ENCODE assay signal across 11 cellular contexts in the genomic region with DNA sequence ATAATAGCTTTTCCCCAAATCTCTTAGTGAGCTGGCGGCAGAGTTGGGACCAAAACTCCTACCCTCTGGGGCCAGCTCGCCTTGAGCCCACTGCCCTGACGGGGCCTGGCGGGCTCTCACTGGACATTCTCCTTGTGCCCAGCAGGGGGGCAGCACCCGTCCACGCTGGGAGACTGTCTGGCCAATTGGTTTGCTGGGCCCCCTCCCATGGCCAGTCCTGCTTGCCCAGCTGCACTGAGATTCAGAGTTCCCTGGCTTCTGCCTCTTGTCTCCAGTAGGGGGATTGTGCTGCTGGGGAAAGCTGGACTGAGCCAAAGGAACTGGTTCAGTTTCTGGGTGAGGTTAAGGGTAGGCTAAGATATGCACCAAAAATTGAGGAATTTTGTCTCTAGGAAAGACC. TPM values are rescaled to one million over a fixed set of nuclear protein-coding genes. Genes with fewer than 3 reads are reported as not detected.
DNase-seq lines count a peak whose midpoint lies in the region; ATAC-seq and TF ChIP-seq lines count a peak whose summit lies in the region.
"Had no signal": no experiment of that assay in that cellular context is flagged by ENCODE, and none has a peak within 500 bp of the region (broad histone marks: within the 10 kb centered on the region; RNA-seq: fewer than 3 reads in every experiment).

No MANE protein-coding gene starts in this region.

- H3K4me1 Mint-ChIP-seq in type B pancreatic cell (ENCODE audit: unreplicated experiment): peaks cover 7% of the 10 kb centered on the region
- H3K4me1 Mint-ChIP-seq: activated CD4-positive, alpha-beta memory T cell treated with anti-CD3 and anti-CD28 coated beads, Interleukin-2, amount 10 ng/mL, durations not matched to agents 7 days and 5 days; stimulated activated naive B cell treated with anti-CD40 and anti-IgM and Interleukin-4, amounts not matched to agents 10 μg/mL and 1 μg/mL and 100 μg/mL, for 72 hours had no signal

- peak; percentile 52 for TF ChIP-seq CTCF in fibroblast of villous mesenchyme (IDR thresholded peaks at IDR 0.05; ENCODE audit: insufficient read depth, low read depth, low read length)
- peak; percentile 73 for TF ChIP-seq CTCF in type B pancreatic cell (conservative IDR thresholded peaks at IDR 0.05)

- H3K27me3 Mint-ChIP-seq in type B pancreatic cell: peaks cover 39% of the 10 kb centered on the region

- no peak for DNase-seq in Right ventricle myocardium inferior (ENCODE audit: missing footprints)
- DNase-seq in left cardiac atrium: no peak
- DNase-seq in RPMI7951 (ENCODE audit: low read depth): peak; percentile 43
- DNase-seq in fibroblast of villous mesenchyme (ENCODE audit: low read depth): no peak
- no peak for DNase-seq in type B pancreatic cell (ENCODE audit: extremely low spot score, unreplicated experiment)
- no peak for DNase-seq in SKM-1 treated with dmso at 0.1 percent for 144 hours (lab: John Stamatoyannopoulos, UW; ENCODE audit: unreplicated experiment)
- no peak for DNase-seq in ureter (ENCODE audit: low spot score)
- DNase-seq in KG1 (lab: John Stamatoyannopoulos, UW): no peak
- DNase-seq: activated CD4-positive, alpha-beta memory T cell treated with anti-CD3 and anti-CD28 coated beads, Interleukin-2, amount 10 ng/mL, durations not matched to agents 7 days and 5 days; right lobe of liver; stimulated activated naive B cell treated with anti-CD40 and anti-IgM and Interleukin-4, amounts not matched to agents 10 μg/mL and 1 μg/mL and 100 μg/mL, for 72 hours had no signal

- no peaks in the 10 kb centered on the region for H3K36me3 Mint-ChIP-seq in type B pancreatic cell

- ATAC-seq in Right ventricle myocardium inferior: peak; percentile 38
- ATAC-seq in left cardiac atrium: no peak
- ATAC-seq: stimulated activated naive B cell treated with anti-CD40 and anti-IgM and Interleukin-4, amounts not matched to agents 10 μg/mL and 1 μg/mL and 100 μg/mL, for 72 hours had no signal

- H3K27ac Mint-ChIP-seq in type B pancreatic cell: no peak overlapping the region
- H3K27ac Mint-ChIP-seq: activated CD4-positive, alpha-beta memory T cell treated with anti-CD3 and anti-CD28 coated beads, Interleukin-2, amount 10 ng/mL, durations not matched to agents 7 days and 5 days; stimulated activated naive B cell treated with anti-CD40 and anti-IgM and Interleukin-4, amounts not matched to agents 10 μg/mL and 1 μg/mL and 100 μg/mL, for 72 hours had no signal

- intact Hi-C loops in Right ventricle myocardium inferior (cut with DNase I): no loop called here
- intact Hi-C loops in left cardiac atrium (cut with DNase I): no loop called here

- H3K9me3 Mint-ChIP-seq in type B pancreatic cell: no peaks in the 10 kb centered on the region

- H3K4me3 ChIP-seq in fibroblast of villous mesenchyme (ENCODE audit: low read depth, low read length): no peak overlapping the region
- H3K4me3 ChIP-seq: right lobe of liver had no signal

- no peak overlapping the region for H3K4me3 Mint-ChIP-seq in type B pancreatic cell
- H3K4me3 Mint-ChIP-seq: activated CD4-positive, alpha-beta memory T cell treated with anti-CD3 and anti-CD28 coated beads, Interleukin-2, amount 10 ng/mL, durations not matched to agents 7 days and 5 days; stimulated activated naive B cell treated with anti-CD40 and anti-IgM and Interleukin-4, amounts not matched to agents 10 μg/mL and 1 μg/mL and 100 μg/mL, for 72 hours had no signal

RNA-seq across cellular contexts. Expression of gene RAMP3, which starts 59.8 kb away (rescaled TPM):
- total RNA-seq in Right ventricle myocardium inferior: 33.8 TPM
- 10 to 100 TPM; 40.8 to 55.0 TPM for total RNA-seq in left cardiac atrium
- total RNA-seq in RPMI7951 (2014; rRNA removed; shearing (Covaris generic)): 0.78 and 0.84 TPM in 2 replicates
- total RNA-seq in fibroblast of villous mesenchyme: not detected in 2 replicates
- total RNA-seq in type B pancreatic cell (ENCODE audit: low replicate concordance): 0.48 and 0.70 TPM in 2 replicates
- total RNA-seq in ureter: 47.2 TPM
- total RNA-seq: activated CD4-positive, alpha-beta memory T cell treated with anti-CD3 and anti-CD28 coated beads, Interleukin-2, amount 10 ng/mL, durations not matched to agents 7 days and 5 days had no signal

Comparison
In these comparisons a context has a peak if more than half of its experiments do, and no peak if none do; other contexts are left out.
1. RNA of gene RAMP3, which starts 59.8 kb away (total RNA-seq): 40.8 to 55.0 TPM in left cardiac atrium, 47.2 TPM in ureter (single experiment) and 33.8 TPM in Right ventricle myocardium inferior (single experiment); 0.78 to 0.84 TPM in RPMI7951, 0.48 to 0.70 TPM in type B pancreatic cell and not detected in fibroblast of villous mesenchyme; every median in the first group is over 10 times any median in the second.